Comparison of ENCODE assay signal across 8 cellular contexts in the genomic region with DNA sequence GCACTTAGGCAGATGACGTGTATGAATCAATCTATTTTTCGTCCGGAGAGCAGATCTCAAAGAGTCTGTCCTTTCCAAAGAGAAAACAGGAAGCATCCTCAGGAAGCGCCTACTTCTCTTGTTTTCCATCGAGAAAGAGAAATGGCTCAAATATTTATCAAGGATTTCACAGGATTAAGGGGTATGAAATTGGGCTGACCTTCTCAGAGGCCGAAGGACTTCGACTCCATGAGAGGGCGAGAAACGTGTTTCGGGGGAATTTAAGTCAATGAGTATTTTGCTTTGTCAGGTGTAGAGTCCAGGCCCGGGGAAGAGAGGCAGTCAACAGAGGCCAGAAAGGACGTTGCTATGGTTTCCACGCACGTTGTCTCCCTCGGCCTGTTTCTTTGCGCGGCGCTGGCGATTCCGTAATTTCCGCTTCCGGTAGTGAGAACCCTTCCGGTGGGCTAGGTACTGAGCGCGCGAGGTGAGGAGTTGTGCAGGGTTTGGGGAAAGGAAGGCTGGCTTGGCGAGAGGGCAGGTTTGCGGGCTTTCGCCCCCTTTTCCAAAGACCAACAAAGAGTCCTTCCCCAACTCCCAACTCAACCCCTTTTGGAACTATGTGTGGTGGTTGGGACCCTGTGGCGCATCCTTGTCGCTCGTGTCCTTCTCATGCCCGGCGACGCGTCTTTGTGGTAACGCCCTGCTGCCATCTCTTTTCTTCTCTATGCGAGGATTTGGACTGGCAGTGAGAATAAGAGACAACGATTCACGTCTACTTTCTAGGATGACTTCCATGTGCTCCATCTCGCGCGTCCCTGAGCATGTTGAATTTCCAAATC. TPM values are rescaled to one million over a fixed set of nuclear protein-coding genes. Genes with fewer than 3 reads are reported as not detected.
A peak's percentile ranks its signal among the peaks of the same experiment; 100 is the strongest.
DNase-seq lines count a peak whose midpoint lies in the region; ATAC-seq and TF ChIP-seq lines count a peak whose summit lies in the region.

TSS of gene MRPS21 (plus strand) at position 429 of the 821 bp plus-strand sequence. CDS start 506 bp downstream, outside the sequence.

- H3K36me3 ChIP-seq in KMS-11 (ENCODE audit: insufficient read depth) (no peaks in the 10 kb centered on the region), Panc1 (ENCODE audit: control insufficient read depth, insufficient read depth, low read length) (peaks cover 7% of the 10 kb centered on the region), esophagus (ENCODE audit: control insufficient read depth in 2 of 2, insufficient read depth in 2 of 2, low read length in 1 of 2) (no peaks in the 10 kb centered on the region), mucosa of stomach (ENCODE audit: control insufficient read depth, insufficient read depth, low read length) (no peaks in the 10 kb centered on the region)

- H4K20me1 ChIP-seq in KMS-11 (ENCODE audit: insufficient read depth): no peaks in the 10 kb centered on the region

- H3K36me3 Mint-ChIP-seq in activated T-cell treated with anti-CD3 and anti-CD28 coated beads, Interleukin-2, amount 50 U/mL, for 24 hours (ENCODE audit: low read depth): peaks cover 50% of the 10 kb centered on the region

- WGBS in esophagus, 2 donors: 6% methylated on average over 42 to 43 of the region's 43 CpGs

- H3K4me1 ChIP-seq in KMS-11 (ENCODE audit: low read depth, poor library complexity, severe bottlenecking) (no peaks in the 10 kb centered on the region), Panc1 (ENCODE audit: control insufficient read depth, insufficient read depth, low read length) (peaks cover 4% of the 10 kb centered on the region; the same call in 1 of the 2 replicates), esophagus (ENCODE audit: control insufficient read depth in 2 of 2, insufficient read depth in 2 of 2, low read length in 1 of 2) (no peaks in the 10 kb centered on the region), mucosa of stomach (ENCODE audit: control insufficient read depth, insufficient read depth, low read length) (peaks cover 4% of the 10 kb centered on the region)

- no peaks in the 10 kb centered on the region for H3K27me3 Mint-ChIP-seq in activated T-cell treated with anti-CD3 and anti-CD28 coated beads, Interleukin-2, amount 50 U/mL, for 24 hours

- no peak within 1 kb of the TSS; the same call in 1 of the 2 replicates for H3K9ac ChIP-seq in KMS-11
- peak within 1 kb of the TSS; percentile 65 for H3K9ac ChIP-seq in mucosa of stomach (ENCODE audit: low read length)

- peak; percentile 97 for DNase-seq in DMS53 (lab: John Stamatoyannopoulos, UW)
- DNase-seq in Panc1 (ENCODE audit: low read depth, low spot score): peak; percentile 76
- DNase-seq in activated T-cell treated with anti-CD3 and anti-CD28 coated beads, Interleukin-2, amount 50 U/mL, for 24 hours: peak; percentile 89
- DNase-seq in stimulated activated CD8-positive, alpha-beta memory T cell treated with anti-CD3 and anti-CD28 coated beads, Interleukin-7, amount 100 ng/mL, for 1 hour (ENCODE audit: low read depth in 2 of 2): peak; percentile 65 to 68

- POLR2A ChIA-PET in Panc1 (lab: Charles Lee): no interaction called here

- no peak within 1 kb of the TSS; the same call in 1 of the 2 replicates for H3K4me2 ChIP-seq in KMS-11

- H3K27me3 ChIP-seq in KMS-11 (ENCODE audit: insufficient read depth, low read depth) (no peaks in the 10 kb centered on the region), Panc1 (ENCODE audit: control insufficient read depth, insufficient read depth, low read length) (no peaks in the 10 kb centered on the region), esophagus (ENCODE audit: control insufficient read depth in 1 of 2, insufficient read depth in 2 of 2, low read length in 2 of 2) (no peaks in the 10 kb centered on the region), mucosa of stomach (ENCODE audit: control insufficient read depth, insufficient read depth, low read length) (no peaks in the 10 kb centered on the region)

- H2AFZ ChIP-seq in KMS-11 (ENCODE audit: low read depth): peak within 1 kb of the TSS; percentile 11; the same call in 1 of the 2 replicates

- H3K4me3 ChIP-seq in KMS-11 (IDR thresholded peaks at IDR 0.05; ENCODE audit: insufficient read depth, low read depth, low read length): no peak within 1 kb of the TSS
- peak within 1 kb of the TSS; percentile 69 to 93 for H3K4me3 ChIP-seq in Panc1 (ENCODE audit: low read depth in 2 of 2, low read length in 2 of 2)
- peak within 1 kb of the TSS; percentile 63 to 88 for H3K4me3 ChIP-seq in esophagus (ENCODE audit: low read depth in 1 of 2, low read length in 2 of 2)
- peak within 1 kb of the TSS; percentile 47 for H3K4me3 ChIP-seq in mucosa of stomach (ENCODE audit: low read length)

- in situ Hi-C loops in Panc1 (cut with HindIII; ENCODE audit: low pct_unique_long_range_greater_than_20kb, low sequenced_read_pairs): no loop called here

- TF ChIP-seq CTCF in KMS-11 (conservative IDR thresholded peaks at IDR 0.05; ENCODE audit: low read depth, low read length): no peak
- no peak for TF ChIP-seq CTCF in Panc1 (IDR thresholded peaks at IDR 0.05)

- H3K27ac ChIP-seq in KMS-11 (no peak within 1 kb of the TSS), Panc1 (ENCODE audit: low read length) (peak within 1 kb of the TSS; percentile 98), esophagus (ENCODE audit: low read depth in 2 of 2, low read length in 1 of 2) (peak within 1 kb of the TSS; percentile 45 to 93)

- BruUV-seq in Panc1 (replicated peaks; lab: Mats Ljungman, UMichigan): TSS peak; percentile 98

- H3K9me3 ChIP-seq in Panc1 (ENCODE audit: control insufficient read depth, insufficient read depth, low read depth, low read length): no peaks in the 10 kb centered on the region
- H3K9me3 ChIP-seq in esophagus (ENCODE audit: control insufficient read depth in 2 of 2, insufficient read depth in 1 of 2, low read depth in 1 of 2, low read length in 1 of 2): no peaks in the 10 kb centered on the region
- H3K9me3 ChIP-seq in mucosa of stomach (ENCODE audit: control insufficient read depth, low read length): no peaks in the 10 kb centered on the region

- CTCF ChIA-PET in Panc1 (lab: Charles Lee): no interaction called here

- ATAC-seq in GM21737 (IDR thresholded peaks at IDR 0.05; ENCODE audit: unreplicated experiment) (peak; percentile 93), Panc1 (peak; percentile 99)

- intact Hi-C loops in Panc1 (cut with micrococcal nuclease; ENCODE audit: unreplicated experiment): no loop called here

- H3K27ac Mint-ChIP-seq in activated T-cell treated with anti-CD3 and anti-CD28 coated beads, Interleukin-2, amount 50 U/mL, for 24 hours: peak within 1 kb of the TSS; percentile 98

- no peaks in the 10 kb centered on the region for H3K9me3 Mint-ChIP-seq in activated T-cell treated with anti-CD3 and anti-CD28 coated beads, Interleukin-2, amount 50 U/mL, for 24 hours

- H3K79me2 ChIP-seq in KMS-11 (ENCODE audit: insufficient read depth, low read depth): no peaks in the 10 kb centered on the region

- peak within 1 kb of the TSS; percentile 97 for H3K4me3 Mint-ChIP-seq in activated T-cell treated with anti-CD3 and anti-CD28 coated beads, Interleukin-2, amount 50 U/mL, for 24 hours

- peaks cover 38% of the 10 kb centered on the region for H3K4me1 Mint-ChIP-seq in activated T-cell treated with anti-CD3 and anti-CD28 coated beads, Interleukin-2, amount 50 U/mL, for 24 hours (ENCODE audit: low read depth)

RNA-seq across cellular contexts. Expression of gene MRPS21, which starts in this region (rescaled TPM):
- total RNA-seq in Panc1 (2021; ENCODE audit: unreplicated experiment): 68.2 TPM
- polyA plus RNA-seq in Panc1 (2012; ENCODE audit: insufficient read length): 48.4 TPM
- polyA plus RNA-seq in esophagus: 100 to 1,000 TPM in 1 of 2 donors, 10 to 100 TPM in 1; 80.0 to 122 TPM
